In genomic region chr2:196798980-196799379, GRCh38 we compare ENCODE assay signal across 1 cellular context.
TF ChIP-seq lines count a peak whose summit lies in the region.

No MANE protein-coding gene starts in this region.

TF ChIP-seq in HepG2, 621 proteins besides CTCF, POLR2A, EP300 and RAD21 (continued from another document):
- TF ChIP-seq ZNF18 (CRISPR knock-in tag; IDR thresholded peaks at IDR 0.05; ENCODE audit: insufficient replicate concordance) (peak; percentile 27), ZNF609 (CRISPR knock-in tag; IDR thresholded peaks at IDR 0.05; ENCODE audit: borderline replicate concordance) (no peak), ELF3 (CRISPR knock-in tag; IDR thresholded peaks at IDR 0.05) (no peak), NR2C2 (CRISPR knock-in tag; IDR thresholded peaks at IDR 0.05; ENCODE audit: borderline replicate concordance) (no peak), MEIS2 (CRISPR knock-in tag; IDR thresholded peaks at IDR 0.05) (no peak), SOX13 (IDR thresholded peaks at IDR 0.05) (no peak), SOX13 (CRISPR knock-in tag; conservative IDR thresholded peaks at IDR 0.05 in 1 of 2, IDR thresholded peaks at IDR 0.05 in 1 of 2) (no peak), ZNF816 (CRISPR knock-in tag; IDR thresholded peaks at IDR 0.05; ENCODE audit: borderline replicate concordance) (no peak), ZNF160 (CRISPR knock-in tag; IDR thresholded peaks at IDR 0.05) (no peak), BHLHE40 (IDR thresholded peaks at IDR 0.05; ENCODE audit: low read length) (no peak), KDM3A (CRISPR knock-in tag; IDR thresholded peaks at IDR 0.05; ENCODE audit: low read depth) (no peak), ZNF496 (CRISPR knock-in tag; IDR thresholded peaks at IDR 0.05; ENCODE audit: insufficient replicate concordance) (no peak), ZNF574 (CRISPR knock-in tag; IDR thresholded peaks at IDR 0.05) (no peak), ZNF768 (CRISPR knock-in tag; IDR thresholded peaks at IDR 0.05) (no peak), ZNF329 (CRISPR knock-in tag; IDR thresholded peaks at IDR 0.05; ENCODE audit: low read depth) (0 out of 2 replicates have a peak, but pooled peaks have one; percentile 22), HOXA9 (CRISPR knock-in tag; IDR thresholded peaks at IDR 0.05; ENCODE audit: borderline replicate concordance) (0 out of 2 replicates have a peak, but pooled peaks have one; percentile 6), ZNF543 (CRISPR knock-in tag; IDR thresholded peaks at IDR 0.05) (no peak)
- TF ChIP-seq, protein P1, sequence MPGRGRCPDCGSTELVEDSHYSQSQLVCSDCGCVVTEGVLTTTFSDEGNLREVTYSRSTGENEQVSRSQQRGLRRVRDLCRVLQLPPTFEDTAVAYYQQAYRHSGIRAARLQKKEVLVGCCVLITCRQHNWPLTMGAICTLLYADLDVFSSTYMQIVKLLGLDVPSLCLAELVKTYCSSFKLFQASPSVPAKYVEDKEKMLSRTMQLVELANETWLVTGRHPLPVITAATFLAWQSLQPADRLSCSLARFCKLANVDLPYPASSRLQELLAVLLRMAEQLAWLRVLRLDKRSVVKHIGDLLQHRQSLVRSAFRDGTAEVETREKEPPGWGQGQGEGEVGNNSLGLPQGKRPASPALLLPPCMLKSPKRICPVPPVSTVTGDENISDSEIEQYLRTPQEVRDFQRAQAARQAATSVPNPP (CRISPR knock-in tag; IDR thresholded peaks at IDR 0.05) = no peak
- TF ChIP-seq, protein P2, sequence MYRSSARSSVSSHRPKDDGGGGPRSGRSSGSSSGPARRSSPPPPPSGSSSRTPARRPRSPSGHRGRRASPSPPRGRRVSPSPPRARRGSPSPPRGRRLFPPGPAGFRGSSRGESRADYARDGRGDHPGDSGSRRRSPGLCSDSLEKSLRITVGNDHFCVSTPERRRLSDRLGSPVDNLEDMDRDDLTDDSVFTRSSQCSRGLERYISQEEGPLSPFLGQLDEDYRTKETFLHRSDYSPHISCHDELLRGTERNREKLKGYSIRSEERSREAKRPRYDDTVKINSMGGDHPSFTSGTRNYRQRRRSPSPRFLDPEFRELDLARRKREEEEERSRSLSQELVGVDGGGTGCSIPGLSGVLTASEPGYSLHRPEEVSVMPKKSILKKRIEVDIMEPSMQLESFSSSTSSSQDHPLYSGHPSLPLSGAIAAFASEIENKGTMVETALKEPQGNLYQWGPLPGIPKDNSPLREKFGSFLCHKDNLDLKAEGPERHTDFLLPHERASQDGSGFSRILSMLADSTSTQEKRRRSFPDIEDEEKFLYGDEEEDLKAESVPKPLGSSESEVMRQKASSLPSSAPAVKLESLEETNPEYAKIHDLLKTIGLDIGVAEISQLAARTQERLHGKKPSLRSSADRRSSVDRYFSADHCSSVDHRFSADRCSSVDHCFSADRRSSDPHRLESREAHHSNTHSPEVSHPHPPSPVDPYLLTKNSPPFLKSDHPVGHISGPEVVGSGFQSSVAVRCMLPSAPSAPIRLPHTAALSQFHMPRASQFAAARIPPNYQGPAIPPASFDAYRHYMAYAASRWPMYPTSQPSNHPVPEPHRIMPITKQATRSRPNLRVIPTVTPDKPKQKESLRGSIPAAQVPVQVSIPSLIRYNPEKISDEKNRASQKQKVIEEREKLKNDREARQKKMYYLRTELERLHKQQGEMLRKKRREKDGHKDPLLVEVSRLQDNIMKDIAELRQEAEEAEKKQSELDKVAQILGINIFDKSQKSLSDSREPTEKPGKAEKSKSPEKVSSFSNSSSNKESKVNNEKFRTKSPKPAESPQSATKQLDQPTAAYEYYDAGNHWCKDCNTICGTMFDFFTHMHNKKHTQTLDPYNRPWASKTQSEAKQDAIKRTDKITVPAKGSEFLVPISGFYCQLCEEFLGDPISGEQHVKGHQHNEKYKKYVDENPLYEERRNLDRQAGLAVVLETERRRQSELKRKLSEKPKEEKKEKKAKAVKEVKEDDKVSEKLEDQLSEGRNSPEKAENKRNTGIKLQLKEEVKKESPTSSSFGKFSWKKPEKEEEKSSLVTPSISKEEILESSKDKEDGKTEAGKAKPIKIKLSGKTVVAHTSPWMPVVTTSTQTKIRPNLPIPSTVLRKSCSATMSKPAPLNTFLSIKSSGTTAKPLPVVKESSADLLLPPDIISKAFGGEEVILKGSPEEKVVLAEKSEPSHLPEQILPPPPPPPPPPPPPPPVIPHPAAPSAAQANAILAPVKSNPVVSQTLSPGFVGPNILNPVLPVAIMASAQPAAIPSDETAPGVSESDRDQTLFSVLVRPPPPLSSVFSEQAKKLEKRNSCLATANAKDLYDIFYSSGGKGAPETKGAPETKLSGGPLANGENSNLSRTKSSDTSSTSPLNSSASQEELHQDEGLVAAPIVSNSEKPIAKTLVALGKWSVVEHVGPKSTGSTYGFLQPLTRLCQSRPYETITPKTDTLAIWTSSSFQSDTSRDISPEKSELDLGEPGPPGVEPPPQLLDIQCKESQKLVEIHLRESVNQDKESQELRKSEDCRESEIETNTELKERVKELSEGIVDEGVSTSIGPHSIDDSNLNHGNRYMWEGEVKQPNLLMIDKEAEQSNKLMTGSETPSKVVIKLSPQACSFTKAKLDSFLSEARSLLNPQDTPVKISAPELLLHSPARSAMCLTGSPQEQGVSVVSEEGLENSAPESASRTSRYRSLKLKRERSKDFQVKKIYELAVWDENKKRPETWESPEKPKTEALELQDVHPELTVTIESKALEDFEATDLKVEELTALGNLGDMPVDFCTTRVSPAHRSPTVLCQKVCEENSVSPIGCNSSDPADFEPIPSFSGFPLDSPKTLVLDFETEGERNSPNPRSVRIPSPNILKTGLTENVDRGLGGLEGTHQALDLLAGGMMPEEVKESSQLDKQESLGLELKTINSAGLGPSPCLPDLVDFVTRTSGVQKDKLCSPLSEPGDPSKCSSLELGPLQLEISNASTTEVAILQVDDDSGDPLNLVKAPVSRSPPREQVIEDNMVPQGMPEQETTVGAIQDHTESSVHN (CRISPR knock-in tag; IDR thresholded peaks at IDR 0.05) = no peak
- TF ChIP-seq, protein P3, sequence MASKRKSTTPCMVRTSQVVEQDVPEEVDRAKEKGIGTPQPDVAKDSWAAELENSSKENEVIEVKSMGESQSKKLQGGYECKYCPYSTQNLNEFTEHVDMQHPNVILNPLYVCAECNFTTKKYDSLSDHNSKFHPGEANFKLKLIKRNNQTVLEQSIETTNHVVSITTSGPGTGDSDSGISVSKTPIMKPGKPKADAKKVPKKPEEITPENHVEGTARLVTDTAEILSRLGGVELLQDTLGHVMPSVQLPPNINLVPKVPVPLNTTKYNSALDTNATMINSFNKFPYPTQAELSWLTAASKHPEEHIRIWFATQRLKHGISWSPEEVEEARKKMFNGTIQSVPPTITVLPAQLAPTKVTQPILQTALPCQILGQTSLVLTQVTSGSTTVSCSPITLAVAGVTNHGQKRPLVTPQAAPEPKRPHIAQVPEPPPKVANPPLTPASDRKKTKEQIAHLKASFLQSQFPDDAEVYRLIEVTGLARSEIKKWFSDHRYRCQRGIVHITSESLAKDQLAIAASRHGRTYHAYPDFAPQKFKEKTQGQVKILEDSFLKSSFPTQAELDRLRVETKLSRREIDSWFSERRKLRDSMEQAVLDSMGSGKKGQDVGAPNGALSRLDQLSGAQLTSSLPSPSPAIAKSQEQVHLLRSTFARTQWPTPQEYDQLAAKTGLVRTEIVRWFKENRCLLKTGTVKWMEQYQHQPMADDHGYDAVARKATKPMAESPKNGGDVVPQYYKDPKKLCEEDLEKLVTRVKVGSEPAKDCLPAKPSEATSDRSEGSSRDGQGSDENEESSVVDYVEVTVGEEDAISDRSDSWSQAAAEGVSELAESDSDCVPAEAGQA (IDR thresholded peaks at IDR 0.05; ENCODE audit: low read depth) = no peak
- TF ChIP-seq, protein P3 (CRISPR knock-in tag; IDR thresholded peaks at IDR 0.05; ENCODE audit: borderline replicate concordance) = 0 out of 2 replicates have a peak, but pooled peaks have one; percentile 61
- TF ChIP-seq, protein P4, sequence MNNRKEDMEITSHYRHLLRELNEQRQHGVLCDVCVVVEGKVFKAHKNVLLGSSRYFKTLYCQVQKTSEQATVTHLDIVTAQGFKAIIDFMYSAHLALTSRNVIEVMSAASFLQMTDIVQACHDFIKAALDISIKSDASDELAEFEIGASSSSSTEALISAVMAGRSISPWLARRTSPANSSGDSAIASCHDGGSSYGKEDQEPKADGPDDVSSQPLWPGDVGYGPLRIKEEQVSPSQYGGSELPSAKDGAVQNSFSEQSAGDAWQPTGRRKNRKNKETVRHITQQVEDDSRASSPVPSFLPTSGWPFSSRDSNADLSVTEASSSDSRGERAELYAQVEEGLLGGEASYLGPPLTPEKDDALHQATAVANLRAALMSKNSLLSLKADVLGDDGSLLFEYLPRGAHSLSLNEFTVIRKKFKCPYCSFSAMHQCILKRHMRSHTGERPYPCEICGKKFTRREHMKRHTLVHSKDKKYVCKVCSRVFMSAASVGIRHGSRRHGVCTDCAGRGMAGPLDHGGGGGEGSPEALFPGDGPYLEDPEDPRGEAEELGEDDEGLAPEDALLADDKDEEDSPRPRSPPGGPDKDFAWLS (CRISPR knock-in tag; IDR thresholded peaks at IDR 0.05; ENCODE audit: borderline replicate concordance) = no peak
